ENCODE assay signal across 25 cellular contexts in the genomic region with DNA sequence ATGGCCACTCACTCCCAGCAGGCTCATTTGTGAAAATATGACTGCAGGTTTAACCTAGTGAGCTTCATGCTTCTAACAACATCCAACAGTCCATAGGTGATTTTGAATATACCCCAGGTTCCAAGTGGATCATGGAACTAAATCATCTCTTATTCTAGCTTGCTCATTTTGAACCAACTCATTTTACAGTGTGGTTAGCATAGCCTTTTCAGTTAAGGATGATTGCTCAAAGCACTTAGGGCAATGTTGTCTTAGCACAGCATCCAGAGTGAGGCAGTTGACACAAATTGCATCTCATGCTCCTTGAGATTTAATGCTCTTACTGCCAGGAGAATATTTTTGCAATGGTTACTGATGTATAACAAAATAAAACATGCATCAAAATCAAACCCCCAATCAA.
DNase-seq lines count a peak whose midpoint lies in the region; ATAC-seq and TF ChIP-seq lines count a peak whose summit lies in the region.
"Had no signal": no experiment of that assay in that cellular context is flagged by ENCODE, and none has a peak within 500 bp of the region (broad histone marks: within the 10 kb centered on the region; RNA-seq: fewer than 3 reads in every experiment).

No MANE protein-coding gene starts in this region.

- no peak overlapping the region for H3K4me3 ChIP-seq in adrenal gland

- TF ChIP-seq CTCF in adrenal gland (IDR thresholded peaks at IDR 0.05) = no peak
- no peak for TF ChIP-seq CTCF in glutamatergic neuron (IDR thresholded peaks at IDR 0.05; ENCODE audit: partially characterized antibody, unreplicated experiment)

- intact Hi-C loops in adrenal gland (cut with DNase I) = no loop called here

- no peaks in the 10 kb centered on the region for H3K36me3 Mint-ChIP-seq in glutamatergic neuron (ENCODE audit: unreplicated experiment)
- H3K36me3 Mint-ChIP-seq: T-cell had no signal

- H3K9me3 ChIP-seq in adrenal gland (replicated peaks in 1 of 3) = no peaks in the 10 kb centered on the region
- H3K9me3 ChIP-seq: BE2C had no signal

- H3K27me3 ChIP-seq in adrenal gland = no peaks in the 10 kb centered on the region
- H3K27me3 ChIP-seq: BE2C had no signal

- no peak overlapping the region for H3K4me3 Mint-ChIP-seq in glutamatergic neuron (ENCODE audit: unreplicated experiment)
- H3K4me3 Mint-ChIP-seq: T-cell had no signal

- H3K36me3 ChIP-seq in adrenal gland (replicated peaks in 1 of 2) = no peaks in the 10 kb centered on the region
- H3K36me3 ChIP-seq: BE2C had no signal

- H3K4me1 ChIP-seq in adrenal gland (replicated peaks in 1 of 2) = no peaks in the 10 kb centered on the region
- H3K4me1 ChIP-seq: BE2C had no signal

- H3K4me1 Mint-ChIP-seq in glutamatergic neuron (ENCODE audit: low read depth, unreplicated experiment) = no peaks in the 10 kb centered on the region
- H3K4me1 Mint-ChIP-seq: T-cell had no signal

- H3K9me3 Mint-ChIP-seq in glutamatergic neuron (ENCODE audit: unreplicated experiment) = peaks cover 1% of the 10 kb centered on the region

- no peak for TF ChIP-seq POLR2A in adrenal gland (IDR thresholded peaks at IDR 0.05)

- ATAC-seq in GM21360 (IDR thresholded peaks at IDR 0.05; ENCODE audit: unreplicated experiment) = no peak
- ATAC-seq: Panc1, T-cell had no signal

- peaks cover 1% of the 10 kb centered on the region for H3K27me3 Mint-ChIP-seq in glutamatergic neuron (ENCODE audit: unreplicated experiment)
- H3K27me3 Mint-ChIP-seq: T-cell had no signal

- no peak overlapping the region for H3K27ac Mint-ChIP-seq in glutamatergic neuron (ENCODE audit: unreplicated experiment)
- H3K27ac Mint-ChIP-seq: T-cell had no signal

- no peak overlapping the region for H3K27ac ChIP-seq in adrenal gland
- H3K27ac ChIP-seq: RWPE1 had no signal

- DNase-seq in NCI-H1417 (lab: John Stamatoyannopoulos, UW) (peak in 2 of 3 experiments; percentile 36 to 91), NCI-H1417 treated with DMSO at 0.1 percent for 48 hours (lab: John Stamatoyannopoulos, UW) (no peak), NCI-H1436 (lab: John Stamatoyannopoulos, UW) (peak; percentile 68), NCI-H69 (lab: John Stamatoyannopoulos, UW) (peak; percentile 40), retina (peak; percentile 18), adrenal gland (no peak), glutamatergic neuron (no peak)
- DNase-seq: 8988T, ACHN, BE2C, Calu3, GF-D8, GOT3, HCEC 1CT, KBM-7, MV-4-11, NCI-H1105, NCI-H1930, NCI-H446, NCI-H524 treated with DMSO at 0.1 percent for 48 hours, SHP77, T-cell had no signal

Comparison
In these comparisons a context has a peak if more than half of its experiments do, and no peak if none do; other contexts are left out.
1. DNase-seq: peak in NCI-H1417 (2 of 3), NCI-H1436 (single experiment), NCI-H69 (single experiment) and retina (single experiment); none in NCI-H1417 treated with DMSO at 0.1 percent for 48 hours (single experiment), adrenal gland (0 of 7) and glutamatergic neuron (single experiment).